Comparison of ENCODE assay signal across 8 cellular contexts in the genomic region with DNA sequence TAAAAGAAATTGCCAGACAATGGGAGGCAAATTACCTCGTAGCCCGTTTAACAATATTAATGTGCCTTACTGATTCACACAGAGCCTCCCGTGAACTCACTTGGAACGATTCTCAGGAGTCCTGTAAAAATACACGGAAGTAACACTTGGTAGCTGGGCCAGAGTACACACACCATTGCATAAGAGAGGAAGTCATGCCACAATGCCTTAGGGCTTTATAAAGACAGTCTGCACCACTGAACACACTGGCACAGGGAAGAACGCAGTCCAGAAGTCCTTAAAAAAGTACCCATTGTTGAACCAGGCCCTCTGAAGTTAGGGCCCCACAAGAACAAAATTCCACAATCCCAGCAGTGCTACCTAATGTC. TPM values are rescaled to one million over a fixed set of nuclear protein-coding genes. Genes with fewer than 3 reads are reported as not detected.
A peak's percentile ranks its signal among the peaks of the same experiment; 100 is the strongest.
DNase-seq lines count a peak whose midpoint lies in the region; ATAC-seq and TF ChIP-seq lines count a peak whose summit lies in the region.

No MANE protein-coding gene starts in this region.

- no peaks in the 10 kb centered on the region for H3K9me3 Mint-ChIP-seq in activated T-helper 17 cell treated with anti-CD3 and anti-CD28 coated beads, Interleukin-2, amount 50 U/mL, for 72 hours

- no peaks in the 10 kb centered on the region for H3K9me3 ChIP-seq in right cardiac atrium (ENCODE audit: control insufficient read depth, low read length)
- H3K9me3 ChIP-seq in thoracic aorta = no peaks in the 10 kb centered on the region

- H3K27me3 Mint-ChIP-seq in activated T-helper 17 cell treated with anti-CD3 and anti-CD28 coated beads, Interleukin-2, amount 50 U/mL, for 72 hours = no peaks in the 10 kb centered on the region

- no peak overlapping the region for H3K27ac Mint-ChIP-seq in activated T-helper 17 cell treated with anti-CD3 and anti-CD28 coated beads, Interleukin-2, amount 50 U/mL, for 72 hours

- peak; percentile 39 for DNase-seq in T1000 (lab: John Stamatoyannopoulos, UW)
- DNase-seq in right cardiac atrium = no peak
- DNase-seq in thoracic aorta (ENCODE audit: low spot score) = peak; percentile 40
- no peak for DNase-seq in putamen (ENCODE audit: low spot score)
- no peak for DNase-seq in stimulated activated CD4-positive, alpha-beta T cell treated with anti-CD3 and anti-CD28 coated beads, Interleukin-4, amount 100 ng/mL, for 4 hours

- TF ChIP-seq CTCF in thoracic aorta (IDR thresholded peaks at IDR 0.05) = no peak

- H3K4me3 ChIP-seq in right cardiac atrium (ENCODE audit: low read length) (no peak overlapping the region), thoracic aorta (peak overlapping the region; percentile 25)

- no peaks in the 10 kb centered on the region for H3K36me3 ChIP-seq in thoracic aorta

- H3K27ac ChIP-seq in right cardiac atrium (ENCODE audit: low read length) = peak overlapping the region; percentile 51
- peak overlapping the region; percentile 31 to 76 for H3K27ac ChIP-seq in thoracic aorta

- 22% methylated on average over 6 of the region's 6 CpGs for WGBS in right cardiac atrium

- H3K4me1 ChIP-seq in right cardiac atrium (ENCODE audit: control insufficient read depth, insufficient read depth, low read length) (peaks cover 17% of the 10 kb centered on the region), thoracic aorta (ENCODE audit: control insufficient read depth in 1 of 2, low read depth in 2 of 2) (peaks cover 18 to 34% of the 10 kb centered on the region in 2 donors)

- intact Hi-C loops in right cardiac atrium (cut with DNase I) = no loop called here

- ATAC-seq in GM18519 (IDR thresholded peaks at IDR 0.05; ENCODE audit: low FRiP score, unreplicated experiment) (peak; percentile 29), HG03378 (IDR thresholded peaks at IDR 0.05; ENCODE audit: unreplicated experiment) (peak; percentile 36), right cardiac atrium (peak; percentile 95 to 96), thoracic aorta (ENCODE audit: insufficient number of reproducible peaks, low FRiP score, low read depth) (peak; percentile 85)
- ATAC-seq in activated T-helper 17 cell treated with anti-CD3 and anti-CD28 coated beads, Interleukin-2, amount 50 U/mL, for 72 hours (replicated peaks) = no peak

- no peaks in the 10 kb centered on the region for H3K4me1 Mint-ChIP-seq in activated T-helper 17 cell treated with anti-CD3 and anti-CD28 coated beads, Interleukin-2, amount 50 U/mL, for 72 hours

- no peaks in the 10 kb centered on the region for H3K36me3 Mint-ChIP-seq in activated T-helper 17 cell treated with anti-CD3 and anti-CD28 coated beads, Interleukin-2, amount 50 U/mL, for 72 hours (ENCODE audit: low read depth)

- H3K27me3 ChIP-seq in right cardiac atrium (ENCODE audit: control insufficient read depth, insufficient read depth) = no peaks in the 10 kb centered on the region
- H3K27me3 ChIP-seq in thoracic aorta (replicated peaks; ENCODE audit: insufficient read depth) = no peaks in the 10 kb centered on the region

- H3K4me3 Mint-ChIP-seq in activated T-helper 17 cell treated with anti-CD3 and anti-CD28 coated beads, Interleukin-2, amount 50 U/mL, for 72 hours = no peak overlapping the region

RNA-seq across cellular contexts. Expression of gene SLC2A9, which starts 15.1 kb away (rescaled TPM):
- 10 to 100 TPM; 11.3 to 18.7 (median 13.7) TPM for total RNA-seq in right cardiac atrium
- 5.1 TPM for polyA plus RNA-seq in right cardiac atrium
- 10 to 100 TPM in 1 of 2 donors, 1 to 10 TPM in 1; 9.1 to 17.5 TPM for total RNA-seq in thoracic aorta
- total RNA-seq in activated T-helper 17 cell treated with anti-CD3 and anti-CD28 coated beads, Interleukin-2, amount 50 U/mL, for 72 hours = 1 to 10 TPM; 1.1 to 1.8 TPM

Comparison
In these comparisons a context has a peak if more than half of its experiments do, and no peak if none do; other contexts are left out.
1. DNase-seq: peak in T1000 (single experiment) and thoracic aorta (single experiment); none in right cardiac atrium (0 of 3), putamen (single experiment) and stimulated activated CD4-positive, alpha-beta T cell treated with anti-CD3 and anti-CD28 coated beads, Interleukin-4, amount 100 ng/mL, for 4 hours (0 of 2).